ENCODE assay signal across 9 cellular contexts in genomic region chr9:121206516-121207370, GRCh38. TPM values are rescaled to one million over a fixed set of nuclear protein-coding genes. Genes with fewer than 3 reads are reported as not detected.
DNase-seq lines count a peak whose midpoint lies in the region; ATAC-seq and TF ChIP-seq lines count a peak whose summit lies in the region.
"Had no signal": no experiment of that assay in that cellular context is flagged by ENCODE, and none has a peak within 500 bp of the region (broad histone marks: within the 10 kb centered on the region; RNA-seq: fewer than 3 reads in every experiment).

No MANE protein-coding gene starts in this region.

- H3K4me3 Mint-ChIP-seq in activated naive CD4-positive, alpha-beta T cell treated with anti-CD3 and anti-CD28 coated beads for 36 hours: no peak overlapping the region
- H3K4me3 Mint-ChIP-seq in stimulated activated naive B cell treated with anti-CD40 and anti-IgM and Interleukin-4, amounts not matched to agents 10 μg/mL and 1 μg/mL and 100 μg/mL, for 72 hours: peak overlapping the region; percentile 48 to 73

- no peak overlapping the region for H3K27ac Mint-ChIP-seq in activated naive CD4-positive, alpha-beta T cell treated with anti-CD3 and anti-CD28 coated beads for 36 hours
- peak overlapping the region; percentile 86 for H3K27ac Mint-ChIP-seq in stimulated activated naive B cell treated with anti-CD40 and anti-IgM and Interleukin-4, amounts not matched to agents 10 μg/mL and 1 μg/mL and 100 μg/mL, for 72 hours

- no peaks in the 10 kb centered on the region for H3K9me2 ChIP-seq in OCI-LY7 (ENCODE audit: insufficient read depth, low read length)

- WGBS in upper lobe of left lung, 2 donors: 63 to 70% methylated on average over 8 of the region's 8 CpGs

- peak; percentile 26 for DNase-seq in activated naive CD4-positive, alpha-beta T cell treated with anti-CD3 and anti-CD28 coated beads for 36 hours
- no peak for DNase-seq in activated naive CD4-positive, alpha-beta T cell treated with Interleukin-2 at 50 U/mL for 16 hours
- DNase-seq in OCI-LY7 (ENCODE audit: low spot score) (peak; percentile 44), upper lobe of left lung (no peak), T-helper 9 cell (no peak), NCI-H774 (lab: John Stamatoyannopoulos, UW) (no peak)
- DNase-seq in stimulated activated naive B cell treated with anti-CD40 and anti-IgM and Interleukin-4, amounts not matched to agents 10 μg/mL and 1 μg/mL and 100 μg/mL, for 72 hours: peak; percentile 15
- DNase-seq: mucosa of descending colon had no signal

- peaks cover 47% of the 10 kb centered on the region for H3K4me1 ChIP-seq in OCI-LY7 (ENCODE audit: insufficient read depth, low read length, poor library complexity, severe bottlenecking)
- H3K4me1 ChIP-seq in upper lobe of left lung: peaks cover 0 to 7% (median 4%) of the 10 kb centered on the region in 4 donors

- H2AFZ ChIP-seq in OCI-LY7 (ENCODE audit: low read length): peak overlapping the region; percentile 87

- BruUV-seq in OCI-LY7 (replicated peaks; lab: Mats Ljungman, UMichigan): no TSS peak

- peaks cover 6% of the 10 kb centered on the region; the same call in 1 of the 2 replicates for H3K79me2 ChIP-seq in OCI-LY7 (ENCODE audit: insufficient read depth, low read depth, low read length)

- peak overlapping the region; percentile 57 for H3K4me3 ChIP-seq in OCI-LY7 (ENCODE audit: low read depth, low read length, poor library complexity, severe bottlenecking)
- no peak overlapping the region for H3K4me3 ChIP-seq in upper lobe of left lung
- H3K4me3 ChIP-seq: mucosa of descending colon had no signal

- POLR2A ChIA-PET in OCI-LY7 (lab: Charles Lee): interaction anchor here (0.7 to 1.1 kb wide), 2 partner anchors 49 to 116 kb away, joined by 3 to 4 read pairs; no protein-coding TSS in a partner anchor

- H3K36me3 ChIP-seq in OCI-LY7 (ENCODE audit: insufficient read depth, low read length) (peaks cover 10% of the 10 kb centered on the region; the same call in 1 of the 2 replicates), upper lobe of left lung (no peaks in the 10 kb centered on the region)

- no peaks in the 10 kb centered on the region for H3K9me3 Mint-ChIP-seq in activated naive CD4-positive, alpha-beta T cell treated with anti-CD3 and anti-CD28 coated beads for 36 hours
- H3K9me3 Mint-ChIP-seq in stimulated activated naive B cell treated with anti-CD40 and anti-IgM and Interleukin-4, amounts not matched to agents 10 μg/mL and 1 μg/mL and 100 μg/mL, for 72 hours: no peaks in the 10 kb centered on the region

- TF ChIP-seq POLR2A in upper lobe of left lung (IDR thresholded peaks at IDR 0.05): no peak

- no peaks in the 10 kb centered on the region for H3K36me3 Mint-ChIP-seq in activated naive CD4-positive, alpha-beta T cell treated with anti-CD3 and anti-CD28 coated beads for 36 hours (ENCODE audit: low read depth)
- H3K36me3 Mint-ChIP-seq in stimulated activated naive B cell treated with anti-CD40 and anti-IgM and Interleukin-4, amounts not matched to agents 10 μg/mL and 1 μg/mL and 100 μg/mL, for 72 hours: peaks cover 6 to 22% of the 10 kb centered on the region in 2 donors

- CTCF ChIA-PET in activated naive CD4-positive, alpha-beta T cell treated with anti-CD3 and anti-CD28 coated beads for 36 hours (lab: Charles Lee): interaction anchor here (2.0 kb wide), 1 partner anchor 16 kb away, joined by 11 read pairs; no protein-coding TSS in a partner anchor
- CTCF ChIA-PET in OCI-LY7 (lab: Charles Lee; ENCODE audit: unreplicated experiment): interaction anchor here (0.6 kb wide), 1 partner anchor 88 kb away, joined by 4 read pairs; no protein-coding TSS in a partner anchor

- H3K9me3 ChIP-seq in OCI-LY7 (ENCODE audit: low read length) (no peaks in the 10 kb centered on the region), upper lobe of left lung (no peaks in the 10 kb centered on the region)
- H3K9me3 ChIP-seq: mucosa of descending colon had no signal

- no peaks in the 10 kb centered on the region for H3K27me3 ChIP-seq in upper lobe of left lung

- TF ChIP-seq CTCF in OCI-LY7 (conservative IDR thresholded peaks at IDR 0.05; ENCODE audit: low read length) (no peak), upper lobe of left lung (IDR thresholded peaks at IDR 0.05) (no peak)

- ATAC-seq in HG02610 (IDR thresholded peaks at IDR 0.05; ENCODE audit: unreplicated experiment): peak; percentile 54
- ATAC-seq in stimulated activated naive B cell treated with anti-CD40 and anti-IgM and Interleukin-4, amounts not matched to agents 10 μg/mL and 1 μg/mL and 100 μg/mL, for 72 hours (replicated peaks): peak; percentile 76 to 83
- no peak for ATAC-seq in upper lobe of left lung (ENCODE audit: low FRiP score in 2 of 2)

- H3K27ac ChIP-seq in OCI-LY7 (ENCODE audit: low read depth, low read length, poor library complexity, severe bottlenecking) (peak overlapping the region; percentile 95), upper lobe of left lung (peak overlapping the region in 1 of 4 donors; percentile 5)

- H3K4me1 Mint-ChIP-seq in activated naive CD4-positive, alpha-beta T cell treated with anti-CD3 and anti-CD28 coated beads for 36 hours (ENCODE audit: low read depth): peaks cover 25% of the 10 kb centered on the region
- H3K4me1 Mint-ChIP-seq in stimulated activated naive B cell treated with anti-CD40 and anti-IgM and Interleukin-4, amounts not matched to agents 10 μg/mL and 1 μg/mL and 100 μg/mL, for 72 hours: peaks cover 28 to 54% of the 10 kb centered on the region in 2 donors

- intact Hi-C loops in activated naive CD4-positive, alpha-beta T cell treated with anti-CD3 and anti-CD28 coated beads for 36 hours (cut with micrococcal nuclease): no loop called here
- intact Hi-C loops in OCI-LY7 (cut with micrococcal nuclease; ENCODE audit: unreplicated experiment): loop anchor here (10.0 kb wide), 1 partner anchor 452 kb away; no protein-coding TSS in a partner anchor

- no peaks in the 10 kb centered on the region for H4K20me1 ChIP-seq in OCI-LY7 (ENCODE audit: insufficient read depth, low read length)

- H3K4me2 ChIP-seq in OCI-LY7 (ENCODE audit: low read length): peak overlapping the region; percentile 86

- no peak for TF ChIP-seq EP300 in upper lobe of left lung (IDR thresholded peaks at IDR 0.05)

- no peaks in the 10 kb centered on the region for H3K27me3 Mint-ChIP-seq in activated naive CD4-positive, alpha-beta T cell treated with anti-CD3 and anti-CD28 coated beads for 36 hours (ENCODE audit: low read depth)
- no peaks in the 10 kb centered on the region for H3K27me3 Mint-ChIP-seq in stimulated activated naive B cell treated with anti-CD40 and anti-IgM and Interleukin-4, amounts not matched to agents 10 μg/mL and 1 μg/mL and 100 μg/mL, for 72 hours

RNA-seq across cellular contexts. Expression of gene RAB14, which starts 5.1 kb away (rescaled TPM):
- 10 to 100 TPM; 61.1 to 64.2 TPM for total RNA-seq in activated naive CD4-positive, alpha-beta T cell treated with anti-CD3 and anti-CD28 coated beads for 36 hours
- 8.1 and 8.6 TPM in 2 replicates for total RNA-seq in OCI-LY7 (2014; rRNA removed; shearing (Covaris generic))
- 37.1 and 37.2 TPM in 2 replicates for total RNA-seq in OCI-LY7 (2022)
- 10 to 100 TPM; 21.3 to 90.8 (median 77.4) TPM for total RNA-seq in upper lobe of left lung

Comparison
In these comparisons a context has a peak if more than half of its experiments do, and no peak if none do; other contexts are left out.
1. DNase-seq: peak in activated naive CD4-positive, alpha-beta T cell treated with anti-CD3 and anti-CD28 coated beads for 36 hours (single experiment), OCI-LY7 (single experiment) and stimulated activated naive B cell treated with anti-CD40 and anti-IgM and Interleukin-4, amounts not matched to agents 10 μg/mL and 1 μg/mL and 100 μg/mL, for 72 hours (single experiment); none in activated naive CD4-positive, alpha-beta T cell treated with Interleukin-2 at 50 U/mL for 16 hours (single experiment), upper lobe of left lung (0 of 2), T-helper 9 cell (single experiment) and NCI-H774 (single experiment).
2. ATAC-seq: peak in HG02610 (single experiment) and stimulated activated naive B cell treated with anti-CD40 and anti-IgM and Interleukin-4, amounts not matched to agents 10 μg/mL and 1 μg/mL and 100 μg/mL, for 72 hours (2 of 2); none in upper lobe of left lung (0 of 2).